In the genomic region with DNA sequence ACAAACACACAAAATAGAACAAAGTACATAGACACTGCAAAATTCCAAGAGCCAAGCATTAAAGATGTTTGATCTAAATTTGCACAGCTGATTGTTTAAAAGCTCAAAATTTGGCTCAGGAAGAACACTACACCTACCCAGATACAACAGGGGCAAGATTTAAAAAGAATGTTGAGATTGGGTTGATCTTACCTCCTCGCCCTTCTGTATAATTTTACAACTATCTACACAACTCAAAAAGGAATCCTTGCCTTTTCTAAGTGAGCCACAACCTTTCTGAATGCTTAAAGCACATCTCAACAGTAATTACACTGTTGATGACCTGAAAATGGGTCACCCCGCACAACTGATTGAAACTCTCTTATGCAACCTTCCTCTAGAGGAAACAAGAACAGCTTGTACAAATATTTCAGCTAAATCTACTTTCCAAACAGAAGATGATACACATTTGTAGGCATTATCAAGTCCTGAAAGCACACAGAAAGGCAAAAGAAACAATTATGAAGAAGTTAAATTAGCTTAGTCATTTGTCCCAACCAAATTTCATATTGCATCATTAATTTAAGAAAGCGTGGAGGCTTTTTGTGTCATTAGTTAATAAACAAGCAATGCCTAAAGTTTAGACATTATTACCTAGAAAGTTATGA, we compare ENCODE assay signal across 1 cellular context.
TF ChIP-seq lines count a peak whose summit lies in the region.

No MANE protein-coding gene starts in this region.

TF ChIP-seq in HepG2, 621 proteins besides CTCF, POLR2A, EP300 and RAD21 (continued from another document):
- TF ChIP-seq, protein P1, sequence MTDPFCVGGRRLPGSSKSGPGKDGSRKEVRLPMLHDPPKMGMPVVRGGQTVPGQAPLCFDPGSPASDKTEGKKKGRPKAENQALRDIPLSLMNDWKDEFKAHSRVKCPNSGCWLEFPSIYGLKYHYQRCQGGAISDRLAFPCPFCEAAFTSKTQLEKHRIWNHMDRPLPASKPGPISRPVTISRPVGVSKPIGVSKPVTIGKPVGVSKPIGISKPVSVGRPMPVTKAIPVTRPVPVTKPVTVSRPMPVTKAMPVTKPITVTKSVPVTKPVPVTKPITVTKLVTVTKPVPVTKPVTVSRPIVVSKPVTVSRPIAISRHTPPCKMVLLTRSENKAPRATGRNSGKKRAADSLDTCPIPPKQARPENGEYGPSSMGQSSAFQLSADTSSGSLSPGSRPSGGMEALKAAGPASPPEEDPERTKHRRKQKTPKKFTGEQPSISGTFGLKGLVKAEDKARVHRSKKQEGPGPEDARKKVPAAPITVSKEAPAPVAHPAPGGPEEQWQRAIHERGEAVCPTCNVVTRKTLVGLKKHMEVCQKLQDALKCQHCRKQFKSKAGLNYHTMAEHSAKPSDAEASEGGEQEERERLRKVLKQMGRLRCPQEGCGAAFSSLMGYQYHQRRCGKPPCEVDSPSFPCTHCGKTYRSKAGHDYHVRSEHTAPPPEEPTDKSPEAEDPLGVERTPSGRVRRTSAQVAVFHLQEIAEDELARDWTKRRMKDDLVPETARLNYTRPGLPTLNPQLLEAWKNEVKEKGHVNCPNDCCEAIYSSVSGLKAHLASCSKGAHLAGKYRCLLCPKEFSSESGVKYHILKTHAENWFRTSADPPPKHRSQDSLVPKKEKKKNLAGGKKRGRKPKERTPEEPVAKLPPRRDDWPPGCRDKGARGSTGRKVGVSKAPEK (CRISPR knock-in tag; IDR thresholded peaks at IDR 0.05; ENCODE audit: borderline replicate concordance), result no peak
- TF ChIP-seq KDM4B (CRISPR knock-in tag; IDR thresholded peaks at IDR 0.05), result no peak
- TF ChIP-seq KLF13 (CRISPR knock-in tag; IDR thresholded peaks at IDR 0.05), result no peak
- TF ChIP-seq, protein P2, sequence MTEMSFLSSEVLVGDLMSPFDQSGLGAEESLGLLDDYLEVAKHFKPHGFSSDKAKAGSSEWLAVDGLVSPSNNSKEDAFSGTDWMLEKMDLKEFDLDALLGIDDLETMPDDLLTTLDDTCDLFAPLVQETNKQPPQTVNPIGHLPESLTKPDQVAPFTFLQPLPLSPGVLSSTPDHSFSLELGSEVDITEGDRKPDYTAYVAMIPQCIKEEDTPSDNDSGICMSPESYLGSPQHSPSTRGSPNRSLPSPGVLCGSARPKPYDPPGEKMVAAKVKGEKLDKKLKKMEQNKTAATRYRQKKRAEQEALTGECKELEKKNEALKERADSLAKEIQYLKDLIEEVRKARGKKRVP (CRISPR knock-in tag; IDR thresholded peaks at IDR 0.05), result no peak
- TF ChIP-seq ZNF441 (CRISPR knock-in tag; IDR thresholded peaks at IDR 0.05; ENCODE audit: borderline replicate concordance), result no peak
- TF ChIP-seq, protein P3, sequence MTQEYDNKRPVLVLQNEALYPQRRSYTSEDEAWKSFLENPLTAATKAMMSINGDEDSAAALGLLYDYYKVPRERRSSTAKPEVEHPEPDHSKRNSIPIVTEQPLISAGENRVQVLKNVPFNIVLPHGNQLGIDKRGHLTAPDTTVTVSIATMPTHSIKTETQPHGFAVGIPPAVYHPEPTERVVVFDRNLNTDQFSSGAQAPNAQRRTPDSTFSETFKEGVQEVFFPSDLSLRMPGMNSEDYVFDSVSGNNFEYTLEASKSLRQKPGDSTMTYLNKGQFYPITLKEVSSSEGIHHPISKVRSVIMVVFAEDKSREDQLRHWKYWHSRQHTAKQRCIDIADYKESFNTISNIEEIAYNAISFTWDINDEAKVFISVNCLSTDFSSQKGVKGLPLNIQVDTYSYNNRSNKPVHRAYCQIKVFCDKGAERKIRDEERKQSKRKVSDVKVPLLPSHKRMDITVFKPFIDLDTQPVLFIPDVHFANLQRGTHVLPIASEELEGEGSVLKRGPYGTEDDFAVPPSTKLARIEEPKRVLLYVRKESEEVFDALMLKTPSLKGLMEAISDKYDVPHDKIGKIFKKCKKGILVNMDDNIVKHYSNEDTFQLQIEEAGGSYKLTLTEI (CRISPR knock-in tag; conservative IDR thresholded peaks at IDR 0.05), result no peak
- TF ChIP-seq, protein P4, sequence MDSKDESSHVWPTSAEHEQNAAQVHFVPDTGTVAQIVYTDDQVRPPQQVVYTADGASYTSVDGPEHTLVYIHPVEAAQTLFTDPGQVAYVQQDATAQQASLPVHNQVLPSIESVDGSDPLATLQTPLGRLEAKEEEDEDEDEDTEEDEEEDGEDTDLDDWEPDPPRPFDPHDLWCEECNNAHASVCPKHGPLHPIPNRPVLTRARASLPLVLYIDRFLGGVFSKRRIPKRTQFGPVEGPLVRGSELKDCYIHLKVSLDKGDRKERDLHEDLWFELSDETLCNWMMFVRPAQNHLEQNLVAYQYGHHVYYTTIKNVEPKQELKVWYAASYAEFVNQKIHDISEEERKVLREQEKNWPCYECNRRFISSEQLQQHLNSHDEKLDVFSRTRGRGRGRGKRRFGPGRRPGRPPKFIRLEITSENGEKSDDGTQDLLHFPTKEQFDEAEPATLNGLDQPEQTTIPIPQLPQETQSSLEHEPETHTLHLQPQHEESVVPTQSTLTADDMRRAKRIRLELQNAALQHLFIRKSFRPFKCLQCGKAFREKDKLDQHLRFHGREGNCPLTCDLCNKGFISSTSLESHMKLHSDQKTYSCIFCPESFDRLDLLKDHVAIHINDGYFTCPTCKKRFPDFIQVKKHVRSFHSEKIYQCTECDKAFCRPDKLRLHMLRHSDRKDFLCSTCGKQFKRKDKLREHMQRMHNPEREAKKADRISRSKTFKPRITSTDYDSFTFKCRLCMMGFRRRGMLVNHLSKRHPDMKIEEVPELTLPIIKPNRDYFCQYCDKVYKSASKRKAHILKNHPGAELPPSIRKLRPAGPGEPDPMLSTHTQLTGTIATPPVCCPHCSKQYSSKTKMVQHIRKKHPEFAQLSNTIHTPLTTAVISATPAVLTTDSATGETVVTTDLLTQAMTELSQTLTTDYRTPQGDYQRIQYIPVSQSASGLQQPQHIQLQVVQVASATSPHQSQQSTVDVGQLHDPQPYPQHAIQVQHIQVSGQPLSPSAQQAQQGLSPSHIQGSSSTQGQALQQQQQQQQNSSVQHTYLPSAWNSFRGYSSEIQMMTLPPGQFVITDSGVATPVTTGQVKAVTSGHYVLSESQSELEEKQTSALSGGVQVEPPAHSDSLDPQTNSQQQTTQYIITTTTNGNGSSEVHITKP (CRISPR knock-in tag; IDR thresholded peaks at IDR 0.05; ENCODE audit: low read depth), result no peak
- TF ChIP-seq PTBP1 (IDR thresholded peaks at IDR 0.05; ENCODE audit: low read depth, low read length, poor library complexity, severe bottlenecking), result no peak
- TF ChIP-seq KAT2B (IDR thresholded peaks at IDR 0.05; ENCODE audit: borderline replicate concordance, low read depth, low read length), result no peak
- TF ChIP-seq ZNF772 (CRISPR knock-in tag; IDR thresholded peaks at IDR 0.05), result no peak
- TF ChIP-seq, protein P5, sequence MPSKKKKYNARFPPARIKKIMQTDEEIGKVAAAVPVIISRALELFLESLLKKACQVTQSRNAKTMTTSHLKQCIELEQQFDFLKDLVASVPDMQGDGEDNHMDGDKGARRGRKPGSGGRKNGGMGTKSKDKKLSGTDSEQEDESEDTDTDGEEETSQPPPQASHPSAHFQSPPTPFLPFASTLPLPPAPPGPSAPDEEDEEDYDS (CRISPR knock-in tag; IDR thresholded peaks at IDR 0.05), result no peak
- TF ChIP-seq, protein P6, sequence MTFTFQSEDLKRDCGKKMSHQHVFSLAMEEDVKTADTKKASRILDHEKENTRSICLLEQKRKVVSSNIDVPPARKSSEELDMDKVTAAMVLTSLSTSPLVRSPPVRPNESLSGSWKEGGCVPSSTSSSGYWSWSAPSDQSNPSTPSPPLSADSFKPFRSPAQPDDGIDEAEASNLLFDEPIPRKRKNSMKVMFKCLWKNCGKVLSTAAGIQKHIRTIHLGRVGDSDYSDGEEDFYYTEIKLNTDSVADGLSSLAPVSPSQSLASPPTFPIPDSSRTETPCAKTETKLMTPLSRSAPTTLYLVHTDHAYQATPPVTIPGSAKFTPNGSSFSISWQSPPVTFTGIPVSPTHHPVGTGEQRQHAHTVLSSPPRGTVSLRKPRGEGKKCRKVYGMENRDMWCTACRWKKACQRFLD (CRISPR knock-in tag; IDR thresholded peaks at IDR 0.05; ENCODE audit: borderline replicate concordance), result no peak
